ENCODE assay signal across 17 cellular contexts in the genomic region with DNA sequence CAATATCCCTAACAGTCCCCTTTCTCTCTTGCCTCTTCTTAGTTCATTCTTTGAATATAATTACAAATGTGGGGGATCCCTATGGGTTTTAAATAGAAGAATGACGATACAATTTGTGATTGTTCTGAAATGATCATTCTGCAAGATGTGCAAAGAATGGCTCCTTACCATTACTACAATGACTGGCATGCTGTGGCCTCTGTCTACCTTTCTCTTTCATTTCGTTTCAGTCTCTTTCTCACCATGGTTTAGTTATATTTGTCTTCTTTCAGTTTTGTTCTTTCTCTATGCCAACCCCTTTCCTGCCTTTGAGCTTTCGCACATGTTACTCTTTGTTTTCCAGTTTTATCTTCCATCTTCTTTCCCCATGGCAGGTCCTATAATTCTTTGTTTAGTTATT.
DNase-seq lines count a peak whose midpoint lies in the region; ATAC-seq and TF ChIP-seq lines count a peak whose summit lies in the region.
"Had no signal": no experiment of that assay in that cellular context is flagged by ENCODE, and none has a peak within 500 bp of the region (broad histone marks: within the 10 kb centered on the region; RNA-seq: fewer than 3 reads in every experiment).

No MANE protein-coding gene starts in this region.

- H3K27me3 Mint-ChIP-seq in effector memory CD8-positive, alpha-beta T cell: peaks cover 0 to 4% of the 10 kb centered on the region in 2 donors
- H3K27me3 Mint-ChIP-seq: activated T-cell treated with anti-CD3 and anti-CD28 coated beads, Interleukin-2, amount 50 U/mL, for 24 hours had no signal

- 87 to 91% methylated on average over 3 of the region's 3 CpGs for WGBS in aorta, 2 donors

- H3K4me1 Mint-ChIP-seq in effector memory CD8-positive, alpha-beta T cell (ENCODE audit: low read depth in 2 of 2): no peaks in the 10 kb centered on the region

- no peak overlapping the region for H3K27ac Mint-ChIP-seq in effector memory CD8-positive, alpha-beta T cell
- H3K27ac Mint-ChIP-seq: activated T-cell treated with anti-CD3 and anti-CD28 coated beads, Interleukin-2, amount 50 U/mL, for 24 hours had no signal

- no peaks in the 10 kb centered on the region for H3K9me3 Mint-ChIP-seq in effector memory CD8-positive, alpha-beta T cell
- H3K9me3 Mint-ChIP-seq: activated T-cell treated with anti-CD3 and anti-CD28 coated beads, Interleukin-2, amount 50 U/mL, for 24 hours had no signal

- no peaks in the 10 kb centered on the region for H3K27me3 ChIP-seq in aorta (ENCODE audit: control insufficient read depth in 1 of 2, insufficient read depth in 2 of 2, low read length in 1 of 2)
- H3K27me3 ChIP-seq: cardiac muscle cell, neutrophil, suprapubic skin had no signal

- no peaks in the 10 kb centered on the region for H3K4me1 ChIP-seq in aorta (ENCODE audit: control insufficient read depth in 1 of 2, insufficient read depth in 2 of 2, low read length in 2 of 2)
- H3K4me1 ChIP-seq: suprapubic skin had no signal

- no peak overlapping the region for H3K4me3 Mint-ChIP-seq in effector memory CD8-positive, alpha-beta T cell
- H3K4me3 Mint-ChIP-seq: activated T-cell treated with anti-CD3 and anti-CD28 coated beads, Interleukin-2, amount 50 U/mL, for 24 hours had no signal

- H3K36me3 ChIP-seq in aorta (ENCODE audit: control insufficient read depth in 1 of 2, insufficient read depth in 2 of 2, low read length in 1 of 2): no peaks in the 10 kb centered on the region
- H3K36me3 ChIP-seq: cardiac muscle cell, neutrophil, suprapubic skin had no signal

- no peak overlapping the region for H3K27ac ChIP-seq in aorta (ENCODE audit: low read depth in 1 of 2, low read length in 2 of 2)
- H3K27ac ChIP-seq: cardiac muscle cell, neutrophil, suprapubic skin had no signal

- TF ChIP-seq CTCF in GM12864 (IDR thresholded peaks at IDR 0.05; ENCODE audit: low read depth, low read length, missing control alignments): no peak
- TF ChIP-seq CTCF in foreskin fibroblast (IDR thresholded peaks at IDR 0.05; ENCODE audit: low read depth, low read length): no peak

- H3K36me3 Mint-ChIP-seq in effector memory CD8-positive, alpha-beta T cell (ENCODE audit: insufficient read depth): no peaks in the 10 kb centered on the region

- no peaks in the 10 kb centered on the region for H3K9me3 ChIP-seq in aorta (ENCODE audit: control insufficient read depth, low read length)
- H3K9me3 ChIP-seq: neutrophil, suprapubic skin had no signal

- intact Hi-C loops in aorta (cut with DNase I): no loop called here

- DNase-seq in GM12864 (ENCODE audit: low read depth): peak; percentile 3
- no peak for DNase-seq in foreskin fibroblast
- DNase-seq in aorta: no peak
- DNase-seq in activated T-cell treated with anti-CD3 and anti-CD28 coated beads, Interleukin-2, amount 50 U/mL, for 48 hours: no peak
- DNase-seq in effector memory CD8-positive, alpha-beta T cell: no peak
- DNase-seq: activated T-cell treated with anti-CD3 and anti-CD28 coated beads, Interleukin-2, amount 50 U/mL, for 24 hours; kidney glomerular epithelial cell; NCI-H1694; OCI-M1; stimulated activated CD4-positive, alpha-beta T cell treated with anti-CD3 and anti-CD28 coated beads, Interleukin-4, amount 100 ng/mL, for 1 hour; T-helper 9 cell had no signal

- H3K4me3 ChIP-seq in GM12864 (ENCODE audit: low read depth, low read length) (no peak overlapping the region), foreskin fibroblast (ENCODE audit: low read depth in 1 of 2, low read length in 2 of 2) (no peak overlapping the region), aorta (ENCODE audit: low read length in 2 of 2) (no peak overlapping the region)
- H3K4me3 ChIP-seq: cardiac muscle cell, suprapubic skin had no signal

- peak; percentile 98 for ATAC-seq in GM19023 (IDR thresholded peaks at IDR 0.05; ENCODE audit: unreplicated experiment)
- peak; percentile 99 for ATAC-seq in GM21737 (IDR thresholded peaks at IDR 0.05; ENCODE audit: unreplicated experiment)
- peak; percentile 98 for ATAC-seq in HG03139 (IDR thresholded peaks at IDR 0.05; ENCODE audit: unreplicated experiment)
- ATAC-seq in aorta (ENCODE audit: low FRiP score): no peak
- ATAC-seq in effector memory CD8-positive, alpha-beta T cell (replicated peaks): no peak

Comparison
In these comparisons a context has a peak if more than half of its experiments do, and no peak if none do; other contexts are left out.
1. ATAC-seq: peak in GM19023 (single experiment), GM21737 (single experiment) and HG03139 (single experiment); none in aorta (single experiment) and effector memory CD8-positive, alpha-beta T cell (single experiment).